In the genomic region with DNA sequence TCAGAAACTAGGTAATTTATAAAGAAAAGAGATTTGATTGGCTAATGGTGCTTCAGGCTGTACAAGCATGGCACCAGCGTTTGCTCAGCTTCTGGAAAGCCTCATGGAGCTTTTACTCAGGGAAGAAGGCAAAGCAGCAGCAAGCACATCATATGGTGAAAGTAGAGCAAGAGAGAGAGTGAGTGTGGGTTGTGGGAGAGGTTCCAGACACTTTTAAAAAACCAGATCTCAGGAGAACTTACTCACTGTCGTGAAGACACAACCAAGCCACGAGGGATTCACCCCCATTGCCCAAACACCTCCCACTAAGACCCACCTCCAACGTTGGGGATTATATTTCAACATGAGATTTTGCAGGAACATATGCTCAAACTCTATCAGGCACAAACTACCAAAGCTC, we compare ENCODE assay signal across 22 cellular contexts.
DNase-seq lines count a peak whose midpoint lies in the region; ATAC-seq and TF ChIP-seq lines count a peak whose summit lies in the region.
"Had no signal": no experiment of that assay in that cellular context is flagged by ENCODE, and none has a peak within 500 bp of the region (broad histone marks: within the 10 kb centered on the region; RNA-seq: fewer than 3 reads in every experiment).

No MANE protein-coding gene starts in this region.

- intact Hi-C loops in esophagus squamous epithelium (cut with DNase I) (no loop called here), uterus (cut with DNase I; ENCODE audit: low total_unique reads) (no loop called here)

- 56 to 71% methylated on average over 4 of the region's 4 CpGs for WGBS in esophagus squamous epithelium, 2 donors

- H3K4me1 ChIP-seq in esophagus squamous epithelium (peaks cover 0 to 21% (median 0%) of the 10 kb centered on the region in 3 donors), uterus (peaks cover 12 to 35% of the 10 kb centered on the region in 2 donors), neural progenitor cell (no peaks in the 10 kb centered on the region)
- H3K4me1 ChIP-seq: A549 had no signal

- H3K4me3 Mint-ChIP-seq in nephron = no peak overlapping the region
- no peak overlapping the region for H3K4me3 Mint-ChIP-seq in neural progenitor cell
- no peak overlapping the region for H3K4me3 Mint-ChIP-seq in stimulated activated memory B cell treated with anti-CD40 and anti-IgM and Interleukin-4, amounts not matched to agents 10 μg/mL and 1 μg/mL and 100 μg/mL, for 72 hours
- H3K4me3 Mint-ChIP-seq: CD4-positive, alpha-beta T cell had no signal

- H3K9me3 ChIP-seq in esophagus squamous epithelium (no peaks in the 10 kb centered on the region), uterus (no peaks in the 10 kb centered on the region), neural progenitor cell (ENCODE audit: low read depth) (no peaks in the 10 kb centered on the region)
- H3K9me3 ChIP-seq: A549; BLaER1 treated with 17β-estradiol and CSF1 and Interleukin-3, amounts not matched to agents 10 nM and 100 nM had no signal

- H3K9ac ChIP-seq in neural progenitor cell = no peak overlapping the region
- H3K9ac ChIP-seq: BLaER1 treated with 17β-estradiol and CSF1 and Interleukin-3, amounts not matched to agents 10 nM and 100 nM had no signal

- no peak overlapping the region for H3K4me2 ChIP-seq in neural progenitor cell
- H3K4me2 ChIP-seq: A549 had no signal

- no peak overlapping the region for H2AFZ ChIP-seq in neural progenitor cell (replicated peaks)

- H3K27me3 ChIP-seq in esophagus squamous epithelium (no peaks in the 10 kb centered on the region), uterus (no peaks in the 10 kb centered on the region), neural progenitor cell (no peaks in the 10 kb centered on the region)

- H3K4me1 Mint-ChIP-seq in nephron (peaks cover 46% of the 10 kb centered on the region), neural progenitor cell (no peaks in the 10 kb centered on the region)
- H3K4me1 Mint-ChIP-seq in stimulated activated memory B cell treated with anti-CD40 and anti-IgM and Interleukin-4, amounts not matched to agents 10 μg/mL and 1 μg/mL and 100 μg/mL, for 72 hours = no peaks in the 10 kb centered on the region

- no peaks in the 10 kb centered on the region for H3K9me3 Mint-ChIP-seq in nephron
- no peaks in the 10 kb centered on the region for H3K9me3 Mint-ChIP-seq in neural progenitor cell
- H3K9me3 Mint-ChIP-seq in stimulated activated memory B cell treated with anti-CD40 and anti-IgM and Interleukin-4, amounts not matched to agents 10 μg/mL and 1 μg/mL and 100 μg/mL, for 72 hours = no peaks in the 10 kb centered on the region
- H3K9me3 Mint-ChIP-seq: CD4-positive, alpha-beta T cell had no signal

- H3K27ac ChIP-seq in esophagus squamous epithelium (peak overlapping the region in 3 of 4 donors; percentile 43 to 85 (median 83)), uterus (peak overlapping the region; percentile 95 to 98), neural progenitor cell (no peak overlapping the region)
- H3K27ac ChIP-seq: A549; BLaER1 treated with 17β-estradiol and CSF1 and Interleukin-3, amounts not matched to agents 10 nM and 100 nM; HL-60 had no signal

- H3K36me3 Mint-ChIP-seq in nephron (ENCODE audit: low read depth) = no peaks in the 10 kb centered on the region
- no peaks in the 10 kb centered on the region for H3K36me3 Mint-ChIP-seq in neural progenitor cell
- no peaks in the 10 kb centered on the region for H3K36me3 Mint-ChIP-seq in stimulated activated memory B cell treated with anti-CD40 and anti-IgM and Interleukin-4, amounts not matched to agents 10 μg/mL and 1 μg/mL and 100 μg/mL, for 72 hours

- DNase-seq in NCI-H2171 (lab: John Stamatoyannopoulos, UW) (peak; percentile 13), esophagus squamous epithelium (lab: John Stamatoyannopoulos, UW) (no peak), uterus (peak in 1 of 2 donors; percentile 53), NOMO-1 treated with dmso at 0.1 percent for 144 hours (lab: John Stamatoyannopoulos, UW; ENCODE audit: unreplicated experiment) (no peak), neural progenitor cell (ENCODE audit: low spot score) (no peak), SHP77 treated with DMSO at 0.1 percent for 48 hours (lab: John Stamatoyannopoulos, UW) (no peak)
- DNase-seq: AML-193; CD4-positive, alpha-beta T cell; GDM1; NCI-H1092; NCI-H1417 treated with DMSO at 0.1 percent for 48 hours; NCI-H187 treated with DMSO at 0.1 percent for 48 hours; NCI-H2227 treated with DMSO at 0.1 percent for 48 hours; NCI-H526 treated with DMSO at 0.1 percent for 48 hours; Right ventricle myocardium superior; RPMI8226 had no signal

- H3K79me2 ChIP-seq in neural progenitor cell (ENCODE audit: low read depth) = no peaks in the 10 kb centered on the region

- TF ChIP-seq POLR2A in esophagus squamous epithelium (IDR thresholded peaks at IDR 0.05) (no peak), uterus (IDR thresholded peaks at IDR 0.05) (no peak)

- H3K36me3 ChIP-seq in esophagus squamous epithelium (no peaks in the 10 kb centered on the region), uterus (no peaks in the 10 kb centered on the region), neural progenitor cell (no peaks in the 10 kb centered on the region)
- H3K36me3 ChIP-seq: BLaER1 treated with 17β-estradiol and CSF1 and Interleukin-3, amounts not matched to agents 10 nM and 100 nM had no signal

- no peak overlapping the region for H3K4me3 ChIP-seq in esophagus squamous epithelium
- no peak overlapping the region for H3K4me3 ChIP-seq in uterus
- H3K4me3 ChIP-seq in neural progenitor cell = no peak overlapping the region
- H3K4me3 ChIP-seq: A549; BLaER1 treated with 17β-estradiol and CSF1 and Interleukin-3, amounts not matched to agents 10 nM and 100 nM had no signal

- H3F3A ChIP-seq in neural progenitor cell (ENCODE audit: low read depth) = no peaks in the 10 kb centered on the region

- ATAC-seq in stimulated activated memory B cell treated with anti-CD40 and anti-IgM and Interleukin-4, amounts not matched to agents 10 μg/mL and 1 μg/mL and 100 μg/mL, for 72 hours = no peak
- ATAC-seq: A549, HCT116 had no signal

- TF ChIP-seq CTCF in esophagus squamous epithelium (IDR thresholded peaks at IDR 0.05) (no peak), nephron (IDR thresholded peaks at IDR 0.05; ENCODE audit: unreplicated experiment in 3 of 3) (no peak), uterus (IDR thresholded peaks at IDR 0.05) (no peak), neural progenitor cell (IDR thresholded peaks at IDR 0.05) (no peak)

- H4K20me1 ChIP-seq in neural progenitor cell (ENCODE audit: low read depth) = no peaks in the 10 kb centered on the region
- H4K20me1 ChIP-seq: BLaER1 treated with 17β-estradiol and CSF1 and Interleukin-3, amounts not matched to agents 10 nM and 100 nM had no signal

- no peaks in the 10 kb centered on the region for H3K27me3 Mint-ChIP-seq in nephron (ENCODE audit: low read depth)
- peaks cover 3% of the 10 kb centered on the region for H3K27me3 Mint-ChIP-seq in neural progenitor cell (ENCODE audit: insufficient read depth, low read depth)
- no peaks in the 10 kb centered on the region for H3K27me3 Mint-ChIP-seq in stimulated activated memory B cell treated with anti-CD40 and anti-IgM and Interleukin-4, amounts not matched to agents 10 μg/mL and 1 μg/mL and 100 μg/mL, for 72 hours

- H3K27ac Mint-ChIP-seq in nephron = peak overlapping the region in 2 of 3 experiments; percentile 36 to 64
- no peak overlapping the region for H3K27ac Mint-ChIP-seq in neural progenitor cell
- no peak overlapping the region for H3K27ac Mint-ChIP-seq in stimulated activated memory B cell treated with anti-CD40 and anti-IgM and Interleukin-4, amounts not matched to agents 10 μg/mL and 1 μg/mL and 100 μg/mL, for 72 hours
- H3K27ac Mint-ChIP-seq: CD4-positive, alpha-beta T cell had no signal

Comparison
In these comparisons a context has a peak if more than half of its experiments do, and no peak if none do; other contexts are left out.
1. H3K27ac Mint-ChIP-seq: peak in nephron (2 of 3); none in neural progenitor cell (single experiment) and stimulated activated memory B cell treated with anti-CD40 and anti-IgM and Interleukin-4, amounts not matched to agents 10 μg/mL and 1 μg/mL and 100 μg/mL, for 72 hours (single experiment).